ENCODE assay signal across 8 cellular contexts in the genomic region with DNA sequence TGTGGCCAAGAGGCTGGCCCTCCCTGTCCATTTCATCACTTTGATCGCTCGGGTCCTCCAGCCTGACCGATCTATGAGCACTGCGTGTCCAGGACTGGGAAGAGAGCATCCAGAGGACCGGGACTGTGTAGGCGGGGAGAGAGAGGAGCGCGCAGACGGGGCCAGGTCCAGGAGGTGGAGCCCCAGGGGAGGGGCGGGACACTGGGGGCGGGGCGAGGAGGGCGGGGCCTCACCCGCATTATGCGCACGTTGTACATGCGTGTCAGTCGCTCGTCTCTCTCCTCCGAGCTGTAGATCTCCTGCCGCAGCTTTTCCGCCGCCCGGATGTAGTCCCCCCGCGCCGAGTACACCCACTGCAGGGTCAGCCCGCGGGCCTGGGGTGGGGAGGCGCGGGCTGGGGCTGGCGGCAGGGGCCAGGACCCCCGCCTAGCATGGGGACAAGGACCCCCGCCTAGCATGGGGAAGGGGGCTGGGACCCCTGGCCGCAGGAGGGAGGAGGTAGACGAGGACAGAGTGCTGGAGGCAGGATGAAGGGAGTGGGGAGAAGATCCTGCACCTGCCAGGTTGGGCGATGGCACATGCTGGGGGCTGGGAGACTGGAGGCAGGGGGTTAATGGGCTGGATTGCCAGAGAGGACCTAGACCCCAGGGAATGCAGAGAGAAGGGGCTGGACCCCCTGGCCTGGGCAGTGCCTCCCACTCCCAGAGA. TPM values are rescaled to one million over a fixed set of nuclear protein-coding genes. Genes with fewer than 3 reads are reported as not detected.
DNase-seq lines count a peak whose midpoint lies in the region; ATAC-seq lines count a peak whose summit lies in the region.

No MANE protein-coding gene starts in this region.

- peaks cover 13% of the 10 kb centered on the region for H3K4me1 Mint-ChIP-seq in activated naive CD8-positive, alpha-beta T cell treated with anti-CD3 and anti-CD28 coated beads for 36 hours

- H3K4me1 ChIP-seq in urinary bladder (ENCODE audit: insufficient read depth), result no peaks in the 10 kb centered on the region

- H3K4me3 ChIP-seq in urinary bladder (ENCODE audit: low read depth, low read length), result peak overlapping the region; percentile 24

- 4% methylated on average over 37 of the region's 37 CpGs for WGBS in urinary bladder

- no peaks in the 10 kb centered on the region for H3K36me3 ChIP-seq in urinary bladder (ENCODE audit: insufficient read depth)

- no peaks in the 10 kb centered on the region for H3K9me3 Mint-ChIP-seq in activated naive CD8-positive, alpha-beta T cell treated with anti-CD3 and anti-CD28 coated beads for 36 hours

- H3K4me3 Mint-ChIP-seq in activated naive CD8-positive, alpha-beta T cell treated with anti-CD3 and anti-CD28 coated beads for 36 hours, result peak overlapping the region; percentile 78

- ATAC-seq in GM21717 (IDR thresholded peaks at IDR 0.05; ENCODE audit: unreplicated experiment), result peak; percentile 67
- ATAC-seq in Right ventricle myocardium superior (ENCODE audit: poor library complexity), result peak; percentile 97

- DNase-seq in CMK (ENCODE audit: low read depth) (peak; percentile 72), M059J (ENCODE audit: low read depth) (peak; percentile 21), SKM-1 treated with dmso at 0.1 percent for 144 hours (lab: John Stamatoyannopoulos, UW; ENCODE audit: unreplicated experiment) (peak; percentile 26), Right ventricle myocardium superior (peak; percentile 88), pulmonary artery endothelial cell (ENCODE audit: low read depth, low spot score) (peak; percentile 44)
- peak; percentile 83 for DNase-seq in activated naive CD8-positive, alpha-beta T cell treated with anti-CD3 and anti-CD28 coated beads for 36 hours

- intact Hi-C loops in Right ventricle myocardium superior (cut with DNase I), result loop anchor here (5.0 kb wide), 1 partner anchor 41 kb away; no protein-coding TSS in a partner anchor

- peak overlapping the region; percentile 81 for H3K27ac Mint-ChIP-seq in activated naive CD8-positive, alpha-beta T cell treated with anti-CD3 and anti-CD28 coated beads for 36 hours

- no peaks in the 10 kb centered on the region for H3K27me3 Mint-ChIP-seq in activated naive CD8-positive, alpha-beta T cell treated with anti-CD3 and anti-CD28 coated beads for 36 hours

- H3K36me3 Mint-ChIP-seq in activated naive CD8-positive, alpha-beta T cell treated with anti-CD3 and anti-CD28 coated beads for 36 hours, result peaks cover 8% of the 10 kb centered on the region

- H3K27ac ChIP-seq in urinary bladder (ENCODE audit: low read depth), result no peak overlapping the region

RNA-seq across cellular contexts. Expression of a gene that starts 14.3 kb away (rescaled TPM):
- 15.6 and 22.0 TPM in 2 replicates for total RNA-seq in M059J (2014; rRNA removed; shearing (Covaris generic))
- total RNA-seq in activated naive CD8-positive, alpha-beta T cell treated with anti-CD3 and anti-CD28 coated beads for 36 hours, result 10 to 100 TPM in 1 of 2 experiments, 1 to 10 TPM in 1; 9.7 to 10.0 TPM
- total RNA-seq in Right ventricle myocardium superior, result 9.3 TPM
- total RNA-seq in pulmonary artery endothelial cell, result 4.3 and 4.6 TPM in 2 replicates
- 5.3 TPM for total RNA-seq in urinary bladder
- 30.4 TPM for polyA plus RNA-seq in urinary bladder

RNA-seq across cellular contexts. Expression of a gene that starts 14.7 kb away (rescaled TPM):
- 1.6 and 1.8 TPM in 2 replicates for total RNA-seq in M059J (2014; rRNA removed; shearing (Covaris generic))
- 10 to 100 TPM; 10.9 to 11.1 TPM for total RNA-seq in activated naive CD8-positive, alpha-beta T cell treated with anti-CD3 and anti-CD28 coated beads for 36 hours
- 0.13 TPM for total RNA-seq in Right ventricle myocardium superior
- total RNA-seq in pulmonary artery endothelial cell, result 0.33 and 0.85 TPM in 2 replicates
- total RNA-seq in urinary bladder, result 0.69 TPM
- polyA plus RNA-seq in urinary bladder, result 0.81 TPM

RNA-seq across cellular contexts. Expression of a gene that starts 24.5 kb away (rescaled TPM):
- 7.8 and 10.3 TPM in 2 replicates for total RNA-seq in M059J (2014; rRNA removed; shearing (Covaris generic))
- 1 to 10 TPM; 4.0 TPM for total RNA-seq in activated naive CD8-positive, alpha-beta T cell treated with anti-CD3 and anti-CD28 coated beads for 36 hours
- total RNA-seq in Right ventricle myocardium superior (42.2 TPM), pulmonary artery endothelial cell (0.35 and 0.53 TPM in 2 replicates), urinary bladder (124 TPM)
- polyA plus RNA-seq in urinary bladder, result 89.5 TPM

RNA-seq across cellular contexts. Expression of a gene that starts 29.6 kb away (rescaled TPM):
- not detected in 2 replicates for total RNA-seq in M059J (2014; rRNA removed; shearing (Covaris generic))
- total RNA-seq in activated naive CD8-positive, alpha-beta T cell treated with anti-CD3 and anti-CD28 coated beads for 36 hours, result not detected
- total RNA-seq in Right ventricle myocardium superior, result not detected
- not detected in 2 replicates for total RNA-seq in pulmonary artery endothelial cell
- total RNA-seq in urinary bladder, result 0.69 TPM
- polyA plus RNA-seq in urinary bladder, result 0.19 TPM

RNA-seq across cellular contexts. Expression of a gene that starts 40.6 kb away (rescaled TPM):
- total RNA-seq in M059J (2014; rRNA removed; shearing (Covaris generic)), result 0.05 and 0.44 TPM in 2 replicates
- total RNA-seq in activated naive CD8-positive, alpha-beta T cell treated with anti-CD3 and anti-CD28 coated beads for 36 hours, result under 1 TPM; 0.54 to 0.80 TPM
- 0.35 TPM for total RNA-seq in Right ventricle myocardium superior
- total RNA-seq in pulmonary artery endothelial cell, result 0.07 and 0.74 TPM in 2 replicates
- total RNA-seq in urinary bladder, result 1.6 TPM
- polyA plus RNA-seq in urinary bladder, result 0.57 TPM

Comparison
In these comparisons a context has a peak if more than half of its experiments do, and no peak if none do; other contexts are left out.
1. DNase-seq: peak in every context shown above with its lines; median percentile 88 in Right ventricle myocardium superior; 83 in activated naive CD8-positive, alpha-beta T cell treated with anti-CD3 and anti-CD28 coated beads for 36 hours; 72 in CMK; 44 in pulmonary artery endothelial cell; 26 in SKM-1 treated with dmso at 0.1 percent for 144 hours; 21 in M059J.